9 cellular contexts compared by ENCODE assay signal in the genomic region with DNA sequence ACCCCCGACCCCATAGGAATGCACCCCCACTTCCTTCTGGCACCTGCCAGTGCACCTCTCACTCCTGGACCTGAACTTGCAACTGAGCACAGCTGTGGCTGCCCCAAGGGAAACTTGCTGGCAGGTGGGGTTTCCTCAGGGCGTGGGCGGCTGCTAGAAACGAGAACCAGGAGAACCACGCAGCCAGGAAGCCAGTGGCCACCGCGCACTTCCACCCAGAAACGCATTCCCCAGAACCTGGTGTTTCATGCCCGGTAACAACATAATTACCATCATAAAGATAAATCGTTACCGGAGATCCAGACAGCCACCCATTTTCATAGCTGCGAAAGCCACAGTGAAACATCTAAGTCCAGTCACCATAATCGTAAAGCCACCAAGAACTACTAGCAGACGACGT.
DNase-seq lines count a peak whose midpoint lies in the region; ATAC-seq lines count a peak whose summit lies in the region.
"Had no signal": no experiment of that assay in that cellular context is flagged by ENCODE, and none has a peak within 500 bp of the region (broad histone marks: within the 10 kb centered on the region; RNA-seq: fewer than 3 reads in every experiment).

No MANE protein-coding gene starts in this region.

- ATAC-seq in HG03439 (IDR thresholded peaks at IDR 0.05; ENCODE audit: unreplicated experiment) (peak; percentile 43), HG02884 (IDR thresholded peaks at IDR 0.05; ENCODE audit: unreplicated experiment) (no peak), HG03135 (IDR thresholded peaks at IDR 0.05; ENCODE audit: unreplicated experiment) (no peak)

- DNase-seq in GM19238 (ENCODE audit: insufficient read length, low spot score) (peak; percentile 52), DMS153 treated with DMSO at 0.1 percent for 48 hours (lab: John Stamatoyannopoulos, UW; ENCODE audit: unreplicated experiment) (no peak), occipital lobe (lab: John Stamatoyannopoulos, UW) (no peak)
- peak; percentile 86 for DNase-seq in activated effector memory CD4-positive, alpha-beta T cell treated with anti-CD3 and anti-CD28 coated beads, Interleukin-2, amount 50 U/mL, for 16 hours
- peak; percentile 34 to 55 (median 51) for DNase-seq in stimulated activated CD4-positive, alpha-beta T cell treated with anti-CD3 and anti-CD28 coated beads, TNF-alpha, amount 100 ng/mL, for 48 hours (ENCODE audit: low read depth in 3 of 3)
- DNase-seq: NCI-H1694 treated with DMSO at 0.1 percent for 48 hours had no signal

Comparison
In these comparisons a context has a peak if more than half of its experiments do, and no peak if none do; other contexts are left out.
1. DNase-seq: peak in GM19238 (single experiment), activated effector memory CD4-positive, alpha-beta T cell treated with anti-CD3 and anti-CD28 coated beads, Interleukin-2, amount 50 U/mL, for 16 hours (single experiment) and stimulated activated CD4-positive, alpha-beta T cell treated with anti-CD3 and anti-CD28 coated beads, TNF-alpha, amount 100 ng/mL, for 48 hours (3 of 3); none in DMS153 treated with DMSO at 0.1 percent for 48 hours (single experiment) and occipital lobe (single experiment).